Comparison of ENCODE assay signal across 9 cellular contexts in genomic region chr7:27112960-27113949, GRCh38. TPM values are rescaled to one million over a fixed set of nuclear protein-coding genes. Genes with fewer than 3 reads are reported as not detected.
DNase-seq lines count a peak whose midpoint lies in the region; ATAC-seq, FAIRE-seq and TF ChIP-seq lines count a peak whose summit lies in the region.
"Had no signal": no experiment of that assay in that cellular context is flagged by ENCODE, and none has a peak within 500 bp of the region (broad histone marks: within the 10 kb centered on the region; RNA-seq: fewer than 3 reads in every experiment).

No MANE protein-coding gene starts in this region.

- H3K4me1 ChIP-seq in HCT116 (ENCODE audit: control insufficient read depth in 1 of 2, insufficient read depth in 2 of 2, low read length in 2 of 2) = peaks cover 56 to 63% of the 10 kb centered on the region in 2 experiments
- H3K4me1 ChIP-seq in BE2C = no peaks in the 10 kb centered on the region

- H3K4me3 ChIP-seq in HCT116 (replicated peaks in 1 of 2; ENCODE audit: low read depth in 1 of 2, low read length in 2 of 2) (peak overlapping the region; percentile 57 to 74), iPS-18c (ENCODE audit: insufficient read depth, low read depth, low read length) (peak overlapping the region; percentile 25), skeletal muscle cell (ENCODE audit: low read depth, low read length) (peak overlapping the region; percentile 51), BE2C (ENCODE audit: low read depth, low read length) (no peak overlapping the region)

- intact Hi-C loops in HCT116 (cut with micrococcal nuclease) = no loop called here

- no peak for TF ChIP-seq RAD21 in HCT116 (IDR thresholded peaks at IDR 0.05; ENCODE audit: low read depth)

- H2AFZ ChIP-seq in HCT116 (ENCODE audit: low read depth, low read length, poor library complexity, severe bottlenecking) = no peak overlapping the region

- ATAC-seq in HCT116 = peak; percentile 36

- no peaks in the 10 kb centered on the region for H4K20me1 ChIP-seq in HCT116 (ENCODE audit: insufficient read depth)

- H3K27me3 ChIP-seq in HCT116 (ENCODE audit: insufficient read depth, low read length) = no peaks in the 10 kb centered on the region
- H3K27me3 ChIP-seq in BE2C = peaks cover 95% of the 10 kb centered on the region

- peak overlapping the region; percentile 70 for H3K9ac ChIP-seq in HCT116 (ENCODE audit: low read length)

- H3K27ac ChIP-seq in HCT116 (ENCODE audit: low read depth, low read length) (peak overlapping the region; percentile 72), adipose tissue (ENCODE audit: low read depth, low read length) (peak overlapping the region; percentile 79)

- no peak for TF ChIP-seq POLR2A in HCT116 (IDR thresholded peaks at IDR 0.05; ENCODE audit: borderline replicate concordance, extremely low read depth, insufficient read depth, insufficient read length)
- no peak for TF ChIP-seq POLR2A in GM12891 (IDR thresholded peaks at IDR 0.05; ENCODE audit: low read depth, low read length)

- RAD21 ChIA-PET in HCT116 (lab: Charles Lee; ENCODE audit: low non-redundant PET in 1 of 2, low total read pairs in 2 of 2, uncharacterized antibody in 2 of 2, unreplicated experiment in 2 of 2) = interaction anchor here in 1 of 2 experiments (1.5 kb wide), 1 partner anchor 258 kb away, joined by 3 read pairs; no protein-coding TSS in a partner anchor

- TF ChIP-seq CTCF in HCT116 (IDR thresholded peaks at IDR 0.05 in 2 of 3, conservative IDR thresholded peaks at IDR 0.05 in 1 of 3; ENCODE audit: borderline replicate concordance in 1 of 3, insufficient read depth in 1 of 3, low read depth in 2 of 3, low read length in 2 of 3) = no peak
- TF ChIP-seq CTCF in BE2C (IDR thresholded peaks at IDR 0.05; ENCODE audit: low read depth, low read length) = no peak

- no peaks in the 10 kb centered on the region for H3K9me2 ChIP-seq in HCT116 (ENCODE audit: insufficient read depth)

- CTCF ChIA-PET in HCT116 (lab: Charles Lee) = no interaction called here

- H3K4me2 ChIP-seq in HCT116 (ENCODE audit: low read length) = peak overlapping the region; percentile 98

- no peak for FAIRE-seq in GM12891 (lab: Jason Lieb, UNC)
- FAIRE-seq: frontal cortex had no signal

- 12 to 44% (median 42%) methylated on average over 40 to 57 of the region's 57 CpGs for WGBS in adipose tissue, 3 donors

- H3K79me2 ChIP-seq in HCT116 (ENCODE audit: insufficient read depth, low read length) = peaks cover 20% of the 10 kb centered on the region

- POLR2A ChIA-PET in HCT116 (lab: Charles Lee) = interaction anchor here (0.5 to 2.4 kb wide), 3 partner anchors 15 to 449 kb away, joined by 3 to 6 read pairs (median 3); no protein-coding TSS in a partner anchor

- H3K36me3 ChIP-seq in HCT116 (ENCODE audit: control insufficient read depth in 1 of 2, insufficient read depth in 2 of 2, low read length in 2 of 2) = no peaks in the 10 kb centered on the region
- no peaks in the 10 kb centered on the region for H3K36me3 ChIP-seq in BE2C

- peak; percentile 60 for DNase-seq in HCT116 (ENCODE audit: low read depth, low spot score)
- DNase-seq in skeletal muscle cell (ENCODE audit: low read depth) = no peak
- DNase-seq in SIG-M5 treated with dmso at 0.1 percent for 504 hours (lab: John Stamatoyannopoulos, UW; ENCODE audit: unreplicated experiment) = no peak
- DNase-seq in BE2C = no peak
- no peak for DNase-seq in GM12891 (ENCODE audit: insufficient read length, low spot score)
- DNase-seq in foreskin melanocyte = no peak

- H3K9me3 ChIP-seq in HCT116 (ENCODE audit: control insufficient read depth in 1 of 2, insufficient read depth in 1 of 2, low read depth in 1 of 2, low read length in 2 of 2) = no peaks in the 10 kb centered on the region
- peaks cover 10% of the 10 kb centered on the region for H3K9me3 ChIP-seq in iPS-18c (ENCODE audit: control insufficient read depth, insufficient read depth, low read length)
- H3K9me3 ChIP-seq in BE2C = no peaks in the 10 kb centered on the region

- no TSS peak for BruUV-seq in HCT116 (replicated peaks; lab: Mats Ljungman, UMichigan)

TF ChIP-seq in HCT116, 20 proteins besides CTCF, POLR2A, EP300 and RAD21 (continues in another document):
- TF ChIP-seq CEBPB (IDR thresholded peaks at IDR 0.05; ENCODE audit: low read depth) = no peak
- TF ChIP-seq SP1 (IDR thresholded peaks at IDR 0.05; ENCODE audit: low read depth) = peak; percentile 38; the same call in 1 of the 2 replicates
- no peak for TF ChIP-seq ZNF274 (IDR thresholded peaks at IDR 0.05; ENCODE audit: low read depth, low read length)
- TF ChIP-seq TCF7L2 (IDR thresholded peaks at IDR 0.05; ENCODE audit: borderline replicate concordance, extremely low read depth, insufficient read depth, insufficient read length) = peak; percentile 45
- TF ChIP-seq ZBTB33 (IDR thresholded peaks at IDR 0.05; ENCODE audit: extremely low read depth, insufficient replicate concordance, low read length) = no peak
- no peak; the same call in 1 of the 2 replicates for TF ChIP-seq MAX (IDR thresholded peaks at IDR 0.05)

TF ChIP-seq in GM12891, 5 proteins besides CTCF, POLR2A, EP300 and RAD21:
- TF ChIP-seq POLR2AphosphoS5 (IDR thresholded peaks at IDR 0.05; ENCODE audit: low read depth, low read length) (no peak), POU2F2 (IDR thresholded peaks at IDR 0.05; ENCODE audit: low read depth, low read length) (no peak), SPI1 (IDR thresholded peaks at IDR 0.05; ENCODE audit: low read depth, low read length) (no peak), PAX5 (IDR thresholded peaks at IDR 0.05; ENCODE audit: insufficient read depth, low read length, severe bottlenecking) (no peak), TAF1 (IDR thresholded peaks at IDR 0.05; ENCODE audit: low read depth, low read length) (no peak)

RNA-seq across cellular contexts. Expression of gene HOXA2, which starts 10.8 kb away (rescaled TPM):
- 0.57 TPM for total RNA-seq in HCT116 (2021; ENCODE audit: unreplicated experiment)
- polyA plus RNA-seq in HCT116 (2012) = 0.26 and 0.31 TPM in 2 replicates
- 1 to 10 TPM in 1 of 3 donors, under 1 TPM in 2; 0.20 to 1.0 (median 0.92) TPM for polyA plus RNA-seq in adipose tissue
- polyA plus RNA-seq in BE2C (2012; ENCODE audit: insufficient read depth, insufficient read length, low read depth) = not detected
- polyA plus RNA-seq in GM12891 (2012; ENCODE audit: low read depth, missing spikeins) = not detected
- total RNA-seq: frontal cortex had no signal

RNA-seq across cellular contexts. Expression of gene HOXA4, which starts 17.3 kb away (rescaled TPM):
- 2.0 TPM for total RNA-seq in HCT116 (2021; ENCODE audit: unreplicated experiment)
- 1.5 and 1.8 TPM in 2 replicates for polyA plus RNA-seq in HCT116 (2012)
- polyA plus RNA-seq in adipose tissue = 10 to 100 TPM in 1 of 3 donors, 1 to 10 TPM in 2; 1.2 to 19.8 (median 4.9) TPM
- polyA plus RNA-seq in BE2C (2012; ENCODE audit: insufficient read depth, insufficient read length, low read depth) = not detected
- not detected for polyA plus RNA-seq in GM12891 (2012; ENCODE audit: low read depth, missing spikeins)
- total RNA-seq: frontal cortex had no signal

RNA-seq across cellular contexts. Expression of gene HOXA1, which starts 17.5 kb away (rescaled TPM):
- total RNA-seq in HCT116 (2021; ENCODE audit: unreplicated experiment) = 2.8 TPM
- polyA plus RNA-seq in HCT116 (2012) = 1.1 and 1.5 TPM in 2 replicates
- polyA plus RNA-seq in adipose tissue = under 1 TPM; 0.08 to 0.56 (median 0.51) TPM
- not detected for polyA plus RNA-seq in BE2C (2012; ENCODE audit: insufficient read depth, insufficient read length, low read depth)
- polyA plus RNA-seq in GM12891 (2012; ENCODE audit: low read depth, missing spikeins) = 0.05 TPM
- total RNA-seq: frontal cortex had no signal

RNA-seq across cellular contexts. Expression of gene HOXA5, which starts 30.2 kb away (rescaled TPM):
- total RNA-seq in HCT116 (2021; ENCODE audit: unreplicated experiment) = 6.7 TPM
- 3.2 and 7.2 TPM in 2 replicates for polyA plus RNA-seq in HCT116 (2012)
- polyA plus RNA-seq in adipose tissue = 10 to 100 TPM in 2 of 3 donors, 1 to 10 TPM in 1; 3.1 to 29.6 (median 11.8) TPM
- not detected for polyA plus RNA-seq in BE2C (2012; ENCODE audit: insufficient read depth, insufficient read length, low read depth)
- polyA plus RNA-seq in GM12891 (2012; ENCODE audit: low read depth, missing spikeins) = not detected
- total RNA-seq: frontal cortex had no signal

RNA-seq across cellular contexts. Expression of gene HOXA6, which starts 34.3 kb away (rescaled TPM):
- 12.7 TPM for total RNA-seq in HCT116 (2021; ENCODE audit: unreplicated experiment)
- 3.9 and 4.9 TPM in 2 replicates for polyA plus RNA-seq in HCT116 (2012)
- polyA plus RNA-seq in adipose tissue = 1 to 10 TPM in 2 of 3 donors, under 1 TPM in 1; 0.39 to 3.6 (median 1.5) TPM
- not detected for polyA plus RNA-seq in BE2C (2012; ENCODE audit: insufficient read depth, insufficient read length, low read depth)
- not detected for polyA plus RNA-seq in GM12891 (2012; ENCODE audit: low read depth, missing spikeins)
- total RNA-seq: frontal cortex had no signal
